ENCODE assay signal across 13 cellular contexts in the genomic region with DNA sequence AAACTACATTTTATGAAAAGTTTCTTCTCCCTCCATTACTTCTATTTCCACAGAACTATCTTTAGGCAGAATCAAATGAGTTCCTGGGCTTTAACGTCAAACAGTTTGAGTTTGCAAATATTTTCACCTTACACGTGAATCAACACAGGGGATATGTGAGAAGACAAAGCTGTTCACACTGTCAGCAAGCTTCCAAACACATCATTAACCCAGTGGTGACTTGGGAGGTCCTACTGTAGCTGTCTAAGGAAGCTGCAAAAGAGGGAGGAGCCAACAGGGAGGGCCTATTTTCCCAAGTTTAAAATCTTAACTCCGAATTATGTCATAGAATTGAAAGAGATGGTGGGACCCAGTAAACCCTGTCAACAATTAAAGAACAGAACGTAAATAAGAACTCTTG.
"Had no signal": no experiment of that assay in that cellular context is flagged by ENCODE, and none has a peak within 500 bp of the region (broad histone marks: within the 10 kb centered on the region; RNA-seq: fewer than 3 reads in every experiment).

No MANE protein-coding gene starts in this region.

- DNase-seq: activated CD4-positive, alpha-beta T cell treated with anti-CD3 and anti-CD28 coated beads, Interleukin-2, amount 50 U/mL, for 4 hours; activated effector memory CD4-positive, alpha-beta T cell treated with anti-CD3 and anti-CD28 coated beads, Interleukin-2, amount 50 U/mL, for 16 hours; activated naive CD4-positive, alpha-beta T cell treated with anti-CD3 and anti-CD28 coated beads, Interleukin-2, amount 50 U/mL, for 16 hours; aorta; central memory CD4-positive, alpha-beta T cell; heart left ventricle; natural killer cell; occipital lobe; stimulated activated CD4-positive, alpha-beta T cell treated with anti-CD3 and anti-CD28 coated beads, Interleukin-2, amount 100 ng/mL, for 24 hours; stimulated activated naive CD4-positive, alpha-beta T cell treated with Interleukin-2 at 50 U/mL for 16 hours; WERI-Rb-1 had no signal

- H3K27ac ChIP-seq: brain microvascular endothelial cell, heart left ventricle, vagina, WERI-Rb-1 had no signal
